In genomic region chr22:42754658-42755057, GRCh38 we compare ENCODE assay signal across 1 cellular context.
TF ChIP-seq lines count a peak whose summit lies in the region.

No MANE protein-coding gene starts in this region.

TF ChIP-seq in HepG2, 621 proteins besides CTCF, POLR2A, EP300 and RAD21 (continued from another document and continues in another):
- TF ChIP-seq, protein P1, sequence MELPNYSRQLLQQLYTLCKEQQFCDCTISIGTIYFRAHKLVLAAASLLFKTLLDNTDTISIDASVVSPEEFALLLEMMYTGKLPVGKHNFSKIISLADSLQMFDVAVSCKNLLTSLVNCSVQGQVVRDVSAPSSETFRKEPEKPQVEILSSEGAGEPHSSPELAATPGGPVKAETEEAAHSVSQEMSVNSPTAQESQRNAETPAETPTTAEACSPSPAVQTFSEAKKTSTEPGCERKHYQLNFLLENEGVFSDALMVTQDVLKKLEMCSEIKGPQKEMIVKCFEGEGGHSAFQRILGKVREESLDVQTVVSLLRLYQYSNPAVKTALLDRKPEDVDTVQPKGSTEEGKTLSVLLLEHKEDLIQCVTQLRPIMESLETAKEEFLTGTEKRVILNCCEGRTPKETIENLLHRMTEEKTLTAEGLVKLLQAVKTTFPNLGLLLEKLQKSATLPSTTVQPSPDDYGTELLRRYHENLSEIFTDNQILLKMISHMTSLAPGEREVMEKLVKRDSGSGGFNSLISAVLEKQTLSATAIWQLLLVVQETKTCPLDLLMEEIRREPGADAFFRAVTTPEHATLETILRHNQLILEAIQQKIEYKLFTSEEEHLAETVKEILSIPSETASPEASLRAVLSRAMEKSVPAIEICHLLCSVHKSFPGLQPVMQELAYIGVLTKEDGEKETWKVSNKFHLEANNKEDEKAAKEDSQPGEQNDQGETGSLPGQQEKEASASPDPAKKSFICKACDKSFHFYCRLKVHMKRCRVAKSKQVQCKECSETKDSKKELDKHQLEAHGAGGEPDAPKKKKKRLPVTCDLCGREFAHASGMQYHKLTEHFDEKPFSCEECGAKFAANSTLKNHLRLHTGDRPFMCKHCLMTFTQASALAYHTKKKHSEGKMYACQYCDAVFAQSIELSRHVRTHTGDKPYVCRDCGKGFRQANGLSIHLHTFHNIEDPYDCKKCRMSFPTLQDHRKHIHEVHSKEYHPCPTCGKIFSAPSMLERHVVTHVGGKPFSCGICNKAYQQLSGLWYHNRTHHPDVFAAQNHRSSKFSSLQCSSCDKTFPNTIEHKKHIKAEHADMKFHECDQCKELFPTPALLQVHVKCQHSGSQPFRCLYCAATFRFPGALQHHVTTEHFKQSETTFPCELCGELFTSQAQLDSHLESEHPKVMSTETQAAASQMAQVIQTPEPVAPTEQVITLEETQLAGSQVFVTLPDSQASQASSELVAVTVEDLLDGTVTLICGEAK (IDR thresholded peaks at IDR 0.05), result no peak
- TF ChIP-seq, protein P1 (CRISPR knock-in tag; IDR thresholded peaks at IDR 0.05), result peak; percentile 56; the same call in 1 of the 2 replicates
- TF ChIP-seq ZNF260 (CRISPR knock-in tag; IDR thresholded peaks at IDR 0.05; ENCODE audit: borderline replicate concordance, low read depth) (no peak), ZNF431 (CRISPR knock-in tag; IDR thresholded peaks at IDR 0.05; ENCODE audit: borderline replicate concordance, low read depth) (no peak), ZNF496 (CRISPR knock-in tag; IDR thresholded peaks at IDR 0.05; ENCODE audit: insufficient replicate concordance) (no peak), NFYC (CRISPR knock-in tag; IDR thresholded peaks at IDR 0.05) (peak; percentile 32; the same call in 1 of the 2 replicates), MIXL1 (CRISPR knock-in tag; IDR thresholded peaks at IDR 0.05) (peak; percentile 33; the same call in 1 of the 2 replicates), WIZ (CRISPR knock-in tag; IDR thresholded peaks at IDR 0.05) (no peak), RORA (CRISPR knock-in tag; IDR thresholded peaks at IDR 0.05) (no peak), FOXC1 (CRISPR knock-in tag; IDR thresholded peaks at IDR 0.05; ENCODE audit: borderline replicate concordance) (no peak), FOXA3 (CRISPR knock-in tag; IDR thresholded peaks at IDR 0.05) (peak; percentile 69), ZMYM3 (CRISPR knock-in tag; IDR thresholded peaks at IDR 0.05) (peak; percentile 51; the same call in 1 of the 2 replicates), ETV5 (CRISPR knock-in tag; IDR thresholded peaks at IDR 0.05; ENCODE audit: borderline replicate concordance) (peak; percentile 33; the same call in 1 of the 2 replicates), ZSCAN29 (CRISPR knock-in tag; conservative IDR thresholded peaks at IDR 0.05) (no peak), SALL1 (CRISPR knock-in tag; IDR thresholded peaks at IDR 0.05) (peak; percentile 93), ZNF572 (CRISPR knock-in tag; IDR thresholded peaks at IDR 0.05) (no peak), CCAR2 (optimal IDR thresholded peaks at IDR 0.05; ENCODE audit: low read depth, low read length) (peak; percentile 48), RAD51 (IDR thresholded peaks at IDR 0.05; ENCODE audit: borderline replicate concordance) (no peak), E2F5 (CRISPR knock-in tag; conservative IDR thresholded peaks at IDR 0.05) (no peak), ZNF781 (CRISPR knock-in tag; IDR thresholded peaks at IDR 0.05; ENCODE audit: borderline replicate concordance, not compliant biosample characterization) (no peak), ZFP37 (CRISPR knock-in tag; IDR thresholded peaks at IDR 0.05; ENCODE audit: borderline replicate concordance) (0 out of 2 replicates have a peak, but pooled peaks have one; percentile 38), PRMT3 (CRISPR knock-in tag; IDR thresholded peaks at IDR 0.05; ENCODE audit: borderline replicate concordance, low read depth) (no peak), ZNF577 (CRISPR knock-in tag; IDR thresholded peaks at IDR 0.05; ENCODE audit: borderline replicate concordance, low read depth) (no peak), TBL1XR1 (IDR thresholded peaks at IDR 0.05; ENCODE audit: borderline replicate concordance, low read length, partially characterized antibody) (no peak), AHR (CRISPR knock-in tag; IDR thresholded peaks at IDR 0.05) (no peak), MAFF (IDR thresholded peaks at IDR 0.05; ENCODE audit: low read depth, low read length) (no peak), CCDC6 (CRISPR knock-in tag; IDR thresholded peaks at IDR 0.05) (no peak), ZFP1 (CRISPR knock-in tag; IDR thresholded peaks at IDR 0.05) (no peak), RXRB (CRISPR knock-in tag; IDR thresholded peaks at IDR 0.05; ENCODE audit: borderline replicate concordance) (peak; percentile 54; the same call in 1 of the 2 replicates)
- TF ChIP-seq, protein P2, sequence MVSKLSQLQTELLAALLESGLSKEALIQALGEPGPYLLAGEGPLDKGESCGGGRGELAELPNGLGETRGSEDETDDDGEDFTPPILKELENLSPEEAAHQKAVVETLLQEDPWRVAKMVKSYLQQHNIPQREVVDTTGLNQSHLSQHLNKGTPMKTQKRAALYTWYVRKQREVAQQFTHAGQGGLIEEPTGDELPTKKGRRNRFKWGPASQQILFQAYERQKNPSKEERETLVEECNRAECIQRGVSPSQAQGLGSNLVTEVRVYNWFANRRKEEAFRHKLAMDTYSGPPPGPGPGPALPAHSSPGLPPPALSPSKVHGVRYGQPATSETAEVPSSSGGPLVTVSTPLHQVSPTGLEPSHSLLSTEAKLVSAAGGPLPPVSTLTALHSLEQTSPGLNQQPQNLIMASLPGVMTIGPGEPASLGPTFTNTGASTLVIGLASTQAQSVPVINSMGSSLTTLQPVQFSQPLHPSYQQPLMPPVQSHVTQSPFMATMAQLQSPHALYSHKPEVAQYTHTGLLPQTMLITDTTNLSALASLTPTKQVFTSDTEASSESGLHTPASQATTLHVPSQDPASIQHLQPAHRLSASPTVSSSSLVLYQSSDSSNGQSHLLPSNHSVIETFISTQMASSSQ (IDR thresholded peaks at IDR 0.05; ENCODE audit: low read depth), result no peak
- TF ChIP-seq, protein P2 (CRISPR knock-in tag; IDR thresholded peaks at IDR 0.05; ENCODE audit: borderline replicate concordance), result no peak
- TF ChIP-seq, protein P3, sequence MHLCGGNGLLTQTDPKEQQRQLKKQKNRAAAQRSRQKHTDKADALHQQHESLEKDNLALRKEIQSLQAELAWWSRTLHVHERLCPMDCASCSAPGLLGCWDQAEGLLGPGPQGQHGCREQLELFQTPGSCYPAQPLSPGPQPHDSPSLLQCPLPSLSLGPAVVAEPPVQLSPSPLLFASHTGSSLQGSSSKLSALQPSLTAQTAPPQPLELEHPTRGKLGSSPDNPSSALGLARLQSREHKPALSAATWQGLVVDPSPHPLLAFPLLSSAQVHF (CRISPR knock-in tag; IDR thresholded peaks at IDR 0.05), result no peak
- TF ChIP-seq, protein P4, sequence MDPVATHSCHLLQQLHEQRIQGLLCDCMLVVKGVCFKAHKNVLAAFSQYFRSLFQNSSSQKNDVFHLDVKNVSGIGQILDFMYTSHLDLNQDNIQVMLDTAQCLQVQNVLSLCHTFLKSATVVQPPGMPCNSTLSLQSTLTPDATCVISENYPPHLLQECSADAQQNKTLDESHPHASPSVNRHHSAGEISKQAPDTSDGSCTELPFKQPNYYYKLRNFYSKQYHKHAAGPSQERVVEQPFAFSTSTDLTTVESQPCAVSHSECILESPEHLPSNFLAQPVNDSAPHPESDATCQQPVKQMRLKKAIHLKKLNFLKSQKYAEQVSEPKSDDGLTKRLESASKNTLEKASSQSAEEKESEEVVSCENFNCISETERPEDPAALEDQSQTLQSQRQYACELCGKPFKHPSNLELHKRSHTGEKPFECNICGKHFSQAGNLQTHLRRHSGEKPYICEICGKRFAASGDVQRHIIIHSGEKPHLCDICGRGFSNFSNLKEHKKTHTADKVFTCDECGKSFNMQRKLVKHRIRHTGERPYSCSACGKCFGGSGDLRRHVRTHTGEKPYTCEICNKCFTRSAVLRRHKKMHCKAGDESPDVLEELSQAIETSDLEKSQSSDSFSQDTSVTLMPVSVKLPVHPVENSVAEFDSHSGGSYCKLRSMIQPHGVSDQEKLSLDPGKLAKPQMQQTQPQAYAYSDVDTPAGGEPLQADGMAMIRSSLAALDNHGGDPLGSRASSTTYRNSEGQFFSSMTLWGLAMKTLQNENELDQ (CRISPR knock-in tag; IDR thresholded peaks at IDR 0.05; ENCODE audit: borderline replicate concordance), result no peak
- TF ChIP-seq, protein P5, sequence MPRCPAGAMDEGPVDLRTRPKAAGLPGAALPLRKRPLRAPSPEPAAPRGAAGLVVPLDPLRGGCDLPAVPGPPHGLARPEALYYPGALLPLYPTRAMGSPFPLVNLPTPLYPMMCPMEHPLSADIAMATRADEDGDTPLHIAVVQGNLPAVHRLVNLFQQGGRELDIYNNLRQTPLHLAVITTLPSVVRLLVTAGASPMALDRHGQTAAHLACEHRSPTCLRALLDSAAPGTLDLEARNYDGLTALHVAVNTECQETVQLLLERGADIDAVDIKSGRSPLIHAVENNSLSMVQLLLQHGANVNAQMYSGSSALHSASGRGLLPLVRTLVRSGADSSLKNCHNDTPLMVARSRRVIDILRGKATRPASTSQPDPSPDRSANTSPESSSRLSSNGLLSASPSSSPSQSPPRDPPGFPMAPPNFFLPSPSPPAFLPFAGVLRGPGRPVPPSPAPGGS (CRISPR knock-in tag; IDR thresholded peaks at IDR 0.05), result no peak
- TF ChIP-seq, protein P6, sequence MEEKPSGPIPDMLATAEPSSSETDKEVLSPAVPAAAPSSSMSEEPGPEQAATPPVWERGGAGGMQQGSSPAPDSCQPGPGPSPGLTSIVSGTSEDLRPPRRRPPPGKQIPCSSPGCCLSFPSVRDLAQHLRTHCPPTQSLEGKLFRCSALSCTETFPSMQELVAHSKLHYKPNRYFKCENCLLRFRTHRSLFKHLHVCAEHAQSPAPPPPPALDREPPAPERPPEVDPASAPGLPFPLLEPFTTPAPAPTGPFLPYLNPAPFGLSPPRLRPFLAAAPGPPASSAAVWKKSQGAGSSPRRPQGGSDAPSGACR (CRISPR knock-in tag; IDR thresholded peaks at IDR 0.05), result no peak
